Comparison of ENCODE assay signal across 1 cellular context in genomic region chr17:20156196-20157077, GRCh38.
TF ChIP-seq lines count a peak whose summit lies in the region.

No MANE protein-coding gene starts in this region.

TF ChIP-seq in K562, 482 proteins besides CTCF, POLR2A, EP300 and RAD21 (continued from another document and continues in another):
- TF ChIP-seq XRCC5 (IDR thresholded peaks at IDR 0.05; ENCODE audit: low read depth, low read length) (no peak), NRF1 (conservative IDR thresholded peaks at IDR 0.05 in 1 of 2, IDR thresholded peaks at IDR 0.05 in 1 of 2) (peak in 1 of 2 experiments; percentile 34; a peak in 2 of 4 replicates), SMC3 (conservative IDR thresholded peaks at IDR 0.05; ENCODE audit: insufficient read depth, low read depth, low read length) (no peak), CREM (IDR thresholded peaks at IDR 0.05; ENCODE audit: low read depth) (no peak), RUNX1 (IDR thresholded peaks at IDR 0.05; ENCODE audit: low read depth) (no peak), TARDBP (IDR thresholded peaks at IDR 0.05) (no peak), DNMT1 (IDR thresholded peaks at IDR 0.05) (no peak), ZFPM2 (CRISPR knock-in tag; IDR thresholded peaks at IDR 0.05) (no peak), POLR2G (IDR thresholded peaks at IDR 0.05; ENCODE audit: low read depth, low read length) (no peak; the same call in 1 of the 2 replicates), ZBTB1 (CRISPR knock-in tag; IDR thresholded peaks at IDR 0.05; ENCODE audit: borderline replicate concordance, low read depth) (peak; percentile 55; the same call in 1 of the 2 replicates), ZNF316 (IDR thresholded peaks at IDR 0.05) (no peak), CXXC5 (CRISPR knock-in tag; IDR thresholded peaks at IDR 0.05) (0 out of 2 replicates have a peak, but pooled peaks have one; percentile 7), NONO (IDR thresholded peaks at IDR 0.05; ENCODE audit: low read depth in 2 of 2, low read length in 1 of 2) (0 out of 4 replicates have a peak, but pooled peaks of 1 of the 2 experiments have one; percentile 30), ZNF23 (CRISPR knock-in tag; IDR thresholded peaks at IDR 0.05) (no peak), MAZ (CRISPR knock-in tag; conservative IDR thresholded peaks at IDR 0.05 in 1 of 2, IDR thresholded peaks at IDR 0.05 in 1 of 2) (0 out of 4 replicates have a peak, but pooled peaks of 1 of the 2 experiments have one; percentile 18), IFI16 (CRISPR knock-in tag; IDR thresholded peaks at IDR 0.05) (no peak), BHLHE40 (IDR thresholded peaks at IDR 0.05; ENCODE audit: low read length) (peak; percentile 19; the same call in 1 of the 2 replicates), REST (CRISPR knock-in tag; IDR thresholded peaks at IDR 0.05; ENCODE audit: low read depth) (no peak), SRSF9 (IDR thresholded peaks at IDR 0.05; ENCODE audit: borderline replicate concordance, low read depth, low read length) (no peak), CEBPG (CRISPR knock-in tag; IDR thresholded peaks at IDR 0.05) (no peak), CEBPG (tag; conservative IDR thresholded peaks at IDR 0.05 in 1 of 2, IDR thresholded peaks at IDR 0.05 in 1 of 2) (0 out of 4 replicates have a peak, but pooled peaks of 1 of the 2 experiments have one; percentile 16), ZBTB5 (IDR thresholded peaks at IDR 0.05) (no peak), MGA (IDR thresholded peaks at IDR 0.05) (peak; percentile 33; the same call in 1 of the 2 replicates), ARID4B (CRISPR knock-in tag; IDR thresholded peaks at IDR 0.05) (no peak), VEZF1 (CRISPR knock-in tag; IDR thresholded peaks at IDR 0.05) (peak; percentile 30; the same call in 1 of the 2 replicates), ZNF280A (IDR thresholded peaks at IDR 0.05; ENCODE audit: low read depth, partially characterized antibody) (no peak), ZFX (CRISPR knock-in tag; IDR thresholded peaks at IDR 0.05) (peak; percentile 60)
